In the genomic region with DNA sequence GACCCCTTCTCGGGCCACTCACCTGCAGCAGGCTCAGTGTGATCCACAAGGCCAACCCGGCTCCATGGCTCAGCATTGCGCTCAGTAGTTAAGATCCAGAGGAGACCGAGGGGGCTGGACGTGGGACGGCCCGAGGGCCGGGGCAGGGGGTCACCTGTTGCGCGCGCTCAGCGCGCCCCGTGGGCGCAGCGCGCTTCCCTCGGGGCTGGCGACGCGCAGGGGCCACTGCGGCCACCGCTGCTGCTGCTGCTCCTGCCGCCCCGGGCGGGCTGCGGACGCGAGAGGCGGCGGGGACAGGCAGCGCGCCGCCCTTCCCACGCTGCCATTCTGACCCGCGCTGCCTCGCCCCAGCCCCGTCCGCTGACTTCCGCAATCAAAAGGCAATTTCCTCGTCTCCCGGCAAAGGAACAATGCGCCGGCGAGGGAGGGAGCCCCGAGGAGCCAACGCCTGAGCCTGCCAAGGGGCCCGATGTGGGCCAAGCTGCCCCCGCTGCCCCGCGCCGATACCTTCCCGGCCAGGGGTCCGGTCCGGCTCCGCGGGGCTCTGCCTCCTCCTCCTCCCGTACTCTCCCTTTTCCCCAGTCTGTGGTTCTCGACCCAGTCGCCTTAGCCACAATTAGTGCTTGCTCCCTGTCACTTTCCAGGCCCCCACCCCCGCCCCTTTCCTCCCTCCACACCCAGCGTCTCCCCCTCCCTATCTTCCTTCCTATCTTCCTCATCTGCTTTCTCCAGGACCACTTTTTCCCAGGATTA, we compare ENCODE assay signal across 8 cellular contexts. TPM values are rescaled to one million over a fixed set of nuclear protein-coding genes. Genes with fewer than 3 reads are reported as not detected.
A peak's percentile ranks its signal among the peaks of the same experiment; 100 is the strongest.
DNase-seq lines count a peak whose midpoint lies in the region; ATAC-seq and TF ChIP-seq lines count a peak whose summit lies in the region.

No MANE protein-coding gene starts in this region.

- POLR2A ChIA-PET in activated CD4-positive, alpha-beta T cell treated with anti-CD3 and anti-CD28 coated beads, Interleukin-2, amount 10 ng/mL, durations not matched to agents 7 days and 5 days (lab: Charles Lee), result no interaction called here

- peak; percentile 23 to 41 for TF ChIP-seq POLR2A in uterus (IDR thresholded peaks at IDR 0.05)

- H3K27me3 ChIP-seq in mononuclear cell (ENCODE audit: insufficient read depth, low read length), result peaks cover 40% of the 10 kb centered on the region
- no peaks in the 10 kb centered on the region for H3K27me3 ChIP-seq in uterus

- H3K4me1 ChIP-seq in mononuclear cell (ENCODE audit: insufficient read depth, low read length) (peaks cover 5% of the 10 kb centered on the region), uterus (no peaks in the 10 kb centered on the region)

- no peaks in the 10 kb centered on the region for H3K36me3 Mint-ChIP-seq in activated CD4-positive, alpha-beta T cell treated with anti-CD3 and anti-CD28 coated beads, Interleukin-2, amount 10 ng/mL, durations not matched to agents 7 days and 5 days (ENCODE audit: low read depth)

- H3K27ac ChIP-seq in SK-N-MC (no peak overlapping the region), uterus (peak overlapping the region; percentile 49 to 72)

- TF ChIP-seq CTCF in epithelial cell of esophagus (IDR thresholded peaks at IDR 0.05; ENCODE audit: insufficient read depth, low read depth, low read length, missing control alignments), result no peak
- TF ChIP-seq CTCF in uterus (IDR thresholded peaks at IDR 0.05), result no peak

- H3K4me3 Mint-ChIP-seq in activated CD4-positive, alpha-beta T cell treated with anti-CD3 and anti-CD28 coated beads, Interleukin-2, amount 10 ng/mL, durations not matched to agents 7 days and 5 days, result peak overlapping the region; percentile 43

- no peak overlapping the region for H3K27ac Mint-ChIP-seq in activated CD4-positive, alpha-beta T cell treated with anti-CD3 and anti-CD28 coated beads, Interleukin-2, amount 10 ng/mL, durations not matched to agents 7 days and 5 days

- H3K9me3 ChIP-seq in SK-N-MC (ENCODE audit: low read depth, low read length) (no peaks in the 10 kb centered on the region), mononuclear cell (ENCODE audit: low read depth, low read length) (no peaks in the 10 kb centered on the region), uterus (no peaks in the 10 kb centered on the region)

- H3K4me1 Mint-ChIP-seq in activated CD4-positive, alpha-beta T cell treated with anti-CD3 and anti-CD28 coated beads, Interleukin-2, amount 10 ng/mL, durations not matched to agents 7 days and 5 days, result peaks cover 7% of the 10 kb centered on the region

- ATAC-seq in HG03196 (IDR thresholded peaks at IDR 0.05; ENCODE audit: unreplicated experiment) (no peak), GM19395 (IDR thresholded peaks at IDR 0.05; ENCODE audit: unreplicated experiment) (no peak)

- H3K36me3 ChIP-seq in SK-N-MC (ENCODE audit: insufficient read depth, low read length) (no peaks in the 10 kb centered on the region), uterus (no peaks in the 10 kb centered on the region)

- no peak for DNase-seq in activated CD4-positive, alpha-beta T cell treated with anti-CD3 and anti-CD28 coated beads, Interleukin-2, amount 10 ng/mL, durations not matched to agents 7 days and 5 days
- DNase-seq in activated CD4-positive, alpha-beta T cell treated with anti-CD3 and anti-CD28 coated beads, Interleukin-2, amount 50 U/mL, for 48 hours, result no peak
- DNase-seq in SK-N-MC (ENCODE audit: low read depth, low spot score), result no peak
- DNase-seq in epithelial cell of esophagus (ENCODE audit: low read depth), result peak; percentile 39
- peak; percentile 19 to 45 for DNase-seq in uterus

- H3K4me3 ChIP-seq in SK-N-MC (peak overlapping the region; percentile 66), epithelial cell of esophagus (ENCODE audit: low read length) (peak overlapping the region; percentile 41), mononuclear cell (ENCODE audit: low read length) (peak overlapping the region; percentile 12), uterus (peak overlapping the region; percentile 26)

- H3K9ac ChIP-seq in SK-N-MC (ENCODE audit: insufficient read length), result no peak overlapping the region

- peaks cover 58% of the 10 kb centered on the region for H3K27me3 Mint-ChIP-seq in activated CD4-positive, alpha-beta T cell treated with anti-CD3 and anti-CD28 coated beads, Interleukin-2, amount 10 ng/mL, durations not matched to agents 7 days and 5 days

- CTCF ChIA-PET in activated CD4-positive, alpha-beta T cell treated with anti-CD3 and anti-CD28 coated beads, Interleukin-2, amount 10 ng/mL, durations not matched to agents 7 days and 5 days (lab: Charles Lee), result interaction anchor here (0.5 kb wide), 1 partner anchor 10 kb away, joined by 5 read pairs; no protein-coding TSS in a partner anchor

- intact Hi-C loops in uterus (cut with DNase I; ENCODE audit: low total_unique reads), result no loop called here

- no peaks in the 10 kb centered on the region for H3K9me3 Mint-ChIP-seq in activated CD4-positive, alpha-beta T cell treated with anti-CD3 and anti-CD28 coated beads, Interleukin-2, amount 10 ng/mL, durations not matched to agents 7 days and 5 days

RNA-seq across cellular contexts. Expression of a gene that starts 27.3 kb away (rescaled TPM):
- total RNA-seq in activated CD4-positive, alpha-beta T cell treated with anti-CD3 and anti-CD28 coated beads, Interleukin-2, amount 10 ng/mL, durations not matched to agents 7 days and 5 days, result not detected
- total RNA-seq in mononuclear cell (0.21 TPM), uterus (100 to 1,000 TPM in 1 of 4 donors, 10 to 100 TPM in 3; 36.8 to 107 (median 63.1) TPM)

Comparison
In these comparisons a context has a peak if more than half of its experiments do, and no peak if none do; other contexts are left out.
1. DNase-seq: peak in epithelial cell of esophagus (single experiment) and uterus (2 of 2); none in activated CD4-positive, alpha-beta T cell treated with anti-CD3 and anti-CD28 coated beads, Interleukin-2, amount 10 ng/mL, durations not matched to agents 7 days and 5 days (single experiment), activated CD4-positive, alpha-beta T cell treated with anti-CD3 and anti-CD28 coated beads, Interleukin-2, amount 50 U/mL, for 48 hours (0 of 2) and SK-N-MC (single experiment).
2. H3K4me3 ChIP-seq: peak in every context shown above with its lines; median percentile 66 in SK-N-MC; 41 in epithelial cell of esophagus; 26 in uterus; 12 in mononuclear cell.
3. RNA of a gene that starts 27.3 kb away (total RNA-seq): 36.8 to 107 TPM in uterus; 0.21 TPM in mononuclear cell (single experiment) and not detected in activated CD4-positive, alpha-beta T cell treated with anti-CD3 and anti-CD28 coated beads, Interleukin-2, amount 10 ng/mL, durations not matched to agents 7 days and 5 days; every median in the first group is over 10 times any median in the second.